In the genomic region with DNA sequence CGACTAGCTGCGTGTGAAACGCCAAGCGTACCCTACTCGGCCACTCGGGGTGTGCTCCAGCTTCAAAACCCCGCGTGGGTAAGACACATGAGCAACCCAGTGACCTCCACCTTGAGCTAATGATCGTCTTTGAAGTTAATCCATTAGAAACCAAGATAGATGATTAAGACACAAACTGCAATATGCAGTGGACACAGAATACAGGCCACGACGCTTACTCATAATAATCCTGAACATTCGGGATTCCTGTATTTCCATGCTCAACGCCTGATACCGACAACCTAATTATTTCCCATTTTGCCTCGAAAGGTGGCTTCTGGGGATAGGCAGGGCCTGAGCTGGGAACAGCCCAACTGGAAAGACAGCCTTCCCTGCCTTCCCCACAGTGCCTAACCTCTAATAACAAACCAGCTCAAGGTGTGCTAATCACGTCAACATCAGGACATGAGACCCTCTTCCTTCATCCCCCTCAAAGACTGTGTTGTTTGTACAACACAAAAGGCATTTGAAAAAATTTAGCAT, we compare ENCODE assay signal across 8 cellular contexts. TPM values are rescaled to one million over a fixed set of nuclear protein-coding genes. Genes with fewer than 3 reads are reported as not detected.
DNase-seq lines count a peak whose midpoint lies in the region; ATAC-seq lines count a peak whose summit lies in the region.

No MANE protein-coding gene starts in this region.

- H3K9me3 Mint-ChIP-seq in activated T-cell treated with anti-CD3 and anti-CD28 coated beads, Interleukin-2, amount 50 U/mL, for 24 hours: no peaks in the 10 kb centered on the region
- H3K9me3 Mint-ChIP-seq in activated T-helper 1 cell treated with anti-CD3 and anti-CD28 coated beads, Interleukin-12 subunit alpha, Interleukin-12 subunit beta, Interleukin-2, Interleukin-4 antibody, amounts not matched to agents 30 ng/mL and 10 ng/mL and 1 ng/mL, durations not matched to agents 14 hours and 24 hours and 36 hours: no peaks in the 10 kb centered on the region

- H3K36me3 ChIP-seq in thymus (ENCODE audit: control insufficient read depth, insufficient read depth): peaks cover 21% of the 10 kb centered on the region

- H3K27ac Mint-ChIP-seq in activated T-cell treated with anti-CD3 and anti-CD28 coated beads, Interleukin-2, amount 50 U/mL, for 24 hours: peak overlapping the region; percentile 76
- H3K27ac Mint-ChIP-seq in activated T-helper 1 cell treated with anti-CD3 and anti-CD28 coated beads, Interleukin-12 subunit alpha, Interleukin-12 subunit beta, Interleukin-2, Interleukin-4 antibody, amounts not matched to agents 30 ng/mL and 10 ng/mL and 1 ng/mL, durations not matched to agents 14 hours and 24 hours and 36 hours: peak overlapping the region; percentile 82

- 28% methylated on average over 16 of the region's 16 CpGs for WGBS in thymus

- H3K4me1 ChIP-seq in thymus (ENCODE audit: control insufficient read depth, insufficient read depth, low read length): peaks cover 11% of the 10 kb centered on the region

- H3K27ac ChIP-seq in thymus (ENCODE audit: low read depth): no peak overlapping the region

- peak overlapping the region; percentile 83 for H3K4me3 ChIP-seq in thymus (ENCODE audit: low read length)

- ATAC-seq in GM21367 (IDR thresholded peaks at IDR 0.05; ENCODE audit: unreplicated experiment) (no peak), HG02938 (IDR thresholded peaks at IDR 0.05; ENCODE audit: unreplicated experiment) (no peak)

- H3K4me1 Mint-ChIP-seq in activated T-cell treated with anti-CD3 and anti-CD28 coated beads, Interleukin-2, amount 50 U/mL, for 24 hours (ENCODE audit: low read depth): peaks cover 20% of the 10 kb centered on the region
- H3K4me1 Mint-ChIP-seq in activated T-helper 1 cell treated with anti-CD3 and anti-CD28 coated beads, Interleukin-12 subunit alpha, Interleukin-12 subunit beta, Interleukin-2, Interleukin-4 antibody, amounts not matched to agents 30 ng/mL and 10 ng/mL and 1 ng/mL, durations not matched to agents 14 hours and 24 hours and 36 hours (ENCODE audit: low read depth): peaks cover 28% of the 10 kb centered on the region

- H3K27me3 Mint-ChIP-seq in activated T-cell treated with anti-CD3 and anti-CD28 coated beads, Interleukin-2, amount 50 U/mL, for 24 hours: no peaks in the 10 kb centered on the region
- peaks cover 2% of the 10 kb centered on the region for H3K27me3 Mint-ChIP-seq in activated T-helper 1 cell treated with anti-CD3 and anti-CD28 coated beads, Interleukin-12 subunit alpha, Interleukin-12 subunit beta, Interleukin-2, Interleukin-4 antibody, amounts not matched to agents 30 ng/mL and 10 ng/mL and 1 ng/mL, durations not matched to agents 14 hours and 24 hours and 36 hours (ENCODE audit: insufficient read depth)

- H3K27me3 ChIP-seq in thymus (ENCODE audit: control insufficient read depth, insufficient read depth): no peaks in the 10 kb centered on the region

- no peak for DNase-seq in activated T-cell treated with anti-CD3 and anti-CD28 coated beads, Interleukin-2, amount 50 U/mL, for 24 hours
- no peak for DNase-seq in activated T-cell treated with anti-CD3 and anti-CD28 coated beads, Interleukin-2, amount 50 U/mL, for 48 hours
- no peak for DNase-seq in activated T-helper 1 cell treated with anti-CD3 and anti-CD28 coated beads, Interleukin-12 subunit alpha, Interleukin-12 subunit beta, Interleukin-2, Interleukin-4 antibody, amounts not matched to agents 30 ng/mL and 10 ng/mL and 1 ng/mL, durations not matched to agents 14 hours and 24 hours and 36 hours (ENCODE audit: low spot score)
- DNase-seq in islet precursor cell: peak; percentile 63
- no peak for DNase-seq in putamen (ENCODE audit: low spot score)

- intact Hi-C loops in activated T-helper 1 cell treated with anti-CD3 and anti-CD28 coated beads, Interleukin-12 subunit alpha, Interleukin-12 subunit beta, Interleukin-2, Interleukin-4 antibody, amounts not matched to agents 30 ng/mL and 10 ng/mL and 1 ng/mL, durations not matched to agents 14 hours and 24 hours and 36 hours (cut with micrococcal nuclease): loop anchor here (1.0 to 5.0 kb wide), 3 partner anchors 42 to 367 kb away; a partner anchor contains a TSS

- H3K9me3 ChIP-seq in thymus (ENCODE audit: control insufficient read depth): no peaks in the 10 kb centered on the region

- H3K4me3 Mint-ChIP-seq in activated T-cell treated with anti-CD3 and anti-CD28 coated beads, Interleukin-2, amount 50 U/mL, for 24 hours: peak overlapping the region; percentile 74
- H3K4me3 Mint-ChIP-seq in activated T-helper 1 cell treated with anti-CD3 and anti-CD28 coated beads, Interleukin-12 subunit alpha, Interleukin-12 subunit beta, Interleukin-2, Interleukin-4 antibody, amounts not matched to agents 30 ng/mL and 10 ng/mL and 1 ng/mL, durations not matched to agents 14 hours and 24 hours and 36 hours: peak overlapping the region; percentile 82

- H3K36me3 Mint-ChIP-seq in activated T-cell treated with anti-CD3 and anti-CD28 coated beads, Interleukin-2, amount 50 U/mL, for 24 hours (ENCODE audit: low read depth): peaks cover 52% of the 10 kb centered on the region
- peaks cover 22% of the 10 kb centered on the region for H3K36me3 Mint-ChIP-seq in activated T-helper 1 cell treated with anti-CD3 and anti-CD28 coated beads, Interleukin-12 subunit alpha, Interleukin-12 subunit beta, Interleukin-2, Interleukin-4 antibody, amounts not matched to agents 30 ng/mL and 10 ng/mL and 1 ng/mL, durations not matched to agents 14 hours and 24 hours and 36 hours (ENCODE audit: low read depth)

RNA-seq across cellular contexts. Expression of a gene that starts 0.5 kb away (rescaled TPM):
- 62.2 and 64.6 TPM in 2 replicates for total RNA-seq in activated T-helper 1 cell treated with anti-CD3 and anti-CD28 coated beads, Interleukin-12 subunit alpha, Interleukin-12 subunit beta, Interleukin-2, Interleukin-4 antibody, amounts not matched to agents 30 ng/mL and 10 ng/mL and 1 ng/mL, durations not matched to agents 14 hours and 24 hours and 36 hours
- polyA plus RNA-seq in thymus: 35.3 TPM

RNA-seq across cellular contexts. Expression of a gene that starts 42.0 kb away (rescaled TPM):
- total RNA-seq in activated T-helper 1 cell treated with anti-CD3 and anti-CD28 coated beads, Interleukin-12 subunit alpha, Interleukin-12 subunit beta, Interleukin-2, Interleukin-4 antibody, amounts not matched to agents 30 ng/mL and 10 ng/mL and 1 ng/mL, durations not matched to agents 14 hours and 24 hours and 36 hours: 142 and 155 TPM in 2 replicates
- 125 TPM for polyA plus RNA-seq in thymus
